In the genomic region with DNA sequence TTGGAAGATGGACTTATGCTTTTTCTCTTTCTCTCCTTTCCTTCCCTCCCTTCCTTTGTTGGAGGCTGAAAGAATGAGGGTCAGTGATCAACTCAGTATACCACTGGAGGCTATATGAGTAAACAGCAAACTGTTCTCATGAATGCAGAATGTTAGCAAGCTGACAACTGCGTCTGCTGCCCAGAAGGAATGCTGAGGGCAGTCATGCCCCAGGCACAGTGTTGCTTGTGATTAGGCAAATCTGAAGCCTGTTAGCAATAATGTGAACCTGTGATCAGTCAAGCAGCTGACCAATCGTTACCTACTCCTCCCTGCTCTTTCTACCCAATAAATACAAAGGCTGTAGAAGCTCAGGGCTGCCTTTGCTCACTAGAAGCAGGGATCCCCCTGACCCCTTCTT, we compare ENCODE assay signal across 8 cellular contexts. TPM values are rescaled to one million over a fixed set of nuclear protein-coding genes. Genes with fewer than 3 reads are reported as not detected.
DNase-seq lines count a peak whose midpoint lies in the region; ATAC-seq and TF ChIP-seq lines count a peak whose summit lies in the region.
"Not testable (repeated sequence)": the region's sequence is repeated elsewhere in the genome, so short reads cannot be mapped to it uniquely, and the experiment has no call there.

No MANE protein-coding gene starts in this region.

- peak overlapping the region; percentile 58 for H3K27ac Mint-ChIP-seq in nephron progenitor cell

- DNase-seq in Caki2 (ENCODE audit: low read depth) (peak; percentile 54), Karpas-422 (peak; percentile 7), astrocyte of the hippocampus (ENCODE audit: low read depth, low spot score) (peak; percentile 61), epithelial cell of proximal tubule (ENCODE audit: low read depth) (peak; percentile 72), heart left ventricle (peak in 2 of 5 donors; percentile 29 to 44), kidney glomerular epithelial cell (lab: John Stamatoyannopoulos, UW) (peak; percentile 48)
- not testable (repeated sequence) for DNase-seq in nephron progenitor cell; smooth muscle cell (lab: John Stamatoyannopoulos, UW; ENCODE audit: unreplicated experiment)

- not testable (repeated sequence) for H3K4me3 ChIP-seq in Karpas-422 (ENCODE audit: low read length); epithelial cell of proximal tubule (ENCODE audit: low read depth, low read length); heart left ventricle; smooth muscle cell

- not testable (repeated sequence) for H3K36me3 ChIP-seq in Karpas-422 (ENCODE audit: insufficient read depth, low read length); heart left ventricle; smooth muscle cell (ENCODE audit: low read depth)

- in situ Hi-C loops in Caki2 (cut with HindIII; ENCODE audit: low pct_unique_long_range_greater_than_20kb, low sequenced_read_pairs): loop anchor here (10.0 kb wide), 1 partner anchor 102 kb away; no protein-coding TSS in a partner anchor

- not testable (repeated sequence) for TF ChIP-seq CTCF in epithelial cell of proximal tubule (conservative IDR thresholded peaks at IDR 0.05; ENCODE audit: low read depth, low read length); heart left ventricle (IDR thresholded peaks at IDR 0.05); nephron progenitor cell (IDR thresholded peaks at IDR 0.05); smooth muscle cell (IDR thresholded peaks at IDR 0.05; ENCODE audit: borderline replicate concordance, insufficient read depth, poor library complexity, severe bottlenecking)

- H3F3A ChIP-seq in smooth muscle cell (ENCODE audit: low read depth): not testable (repeated sequence)

- 46 to 62% (median 56%) methylated on average over 2 of the region's 2 CpGs for WGBS in heart left ventricle, 4 donors
- WGBS in smooth muscle cell (ENCODE audit: low lambda C conversion rate): 56% methylated on average over 2 of the region's 2 CpGs

- H3K79me2 ChIP-seq in Karpas-422 (ENCODE audit: low read length): not testable (repeated sequence)
- H3K79me2 ChIP-seq in smooth muscle cell (ENCODE audit: low read depth): peaks cover 95% of the 10 kb centered on the region

- H3K36me3 Mint-ChIP-seq in nephron progenitor cell (ENCODE audit: low read depth): not testable (repeated sequence)

- not testable (repeated sequence) for H3K27me3 ChIP-seq in Karpas-422 (ENCODE audit: low read length); heart left ventricle; smooth muscle cell (ENCODE audit: low read depth)

- H3K9me3 Mint-ChIP-seq in nephron progenitor cell: not testable (repeated sequence)

- H3K4me2 ChIP-seq in Karpas-422 (ENCODE audit: low read depth, low read length, poor library complexity, severe bottlenecking); smooth muscle cell: not testable (repeated sequence)

- not testable (repeated sequence) for H2AFZ ChIP-seq in Karpas-422 (ENCODE audit: low read length); smooth muscle cell (ENCODE audit: low read depth)

- ATAC-seq in heart left ventricle: not testable (repeated sequence)

- not testable (repeated sequence) for H3K9ac ChIP-seq in Karpas-422 (ENCODE audit: low read length); smooth muscle cell (ENCODE audit: low read depth)

- intact Hi-C loops in heart left ventricle (cut with DNase I): not testable (repeated sequence)

- H3K4me1 ChIP-seq in Karpas-422 (ENCODE audit: low read length): not testable (repeated sequence)
- peaks cover 7 to 71% (median 53%) of the 10 kb centered on the region in 12 donors for H3K4me1 ChIP-seq in heart left ventricle
- peaks cover 18% of the 10 kb centered on the region for H3K4me1 ChIP-seq in smooth muscle cell (ENCODE audit: low read depth)

- H3K9me3 ChIP-seq in Karpas-422 (ENCODE audit: low read length); heart left ventricle; smooth muscle cell (replicated peaks; ENCODE audit: low read depth): not testable (repeated sequence)

- peaks cover 48% of the 10 kb centered on the region for H4K20me1 ChIP-seq in Karpas-422 (ENCODE audit: insufficient read depth, low read depth, low read length)
- H4K20me1 ChIP-seq in smooth muscle cell (ENCODE audit: low read depth): peaks cover 92% of the 10 kb centered on the region

- H3K27me3 Mint-ChIP-seq in nephron progenitor cell (ENCODE audit: low read depth, poor library complexity): not testable (repeated sequence)

- not testable (repeated sequence) for H3K27ac ChIP-seq in Karpas-422 (ENCODE audit: low read length)
- H3K27ac ChIP-seq in heart left ventricle: peak overlapping the region in 10 of 12 donors; percentile 27 to 81 (median 52)
- peak overlapping the region; percentile 60 for H3K27ac ChIP-seq in smooth muscle cell (ENCODE audit: low read depth)

- not testable (repeated sequence) for TF ChIP-seq POLR2A in heart left ventricle (IDR thresholded peaks at IDR 0.05)

- not testable (repeated sequence) for H3K4me3 Mint-ChIP-seq in nephron progenitor cell

- peaks cover 23% of the 10 kb centered on the region for H3K4me1 Mint-ChIP-seq in nephron progenitor cell

- not testable (repeated sequence) for H3K9me2 ChIP-seq in Karpas-422 (replicated peaks; ENCODE audit: insufficient read depth, low read length)

RNA-seq across cellular contexts. Expression of a gene that starts 22.3 kb away (rescaled TPM):
- total RNA-seq in Caki2 (2014; rRNA removed; shearing (Covaris generic); ENCODE audit: low replicate concordance): 156 and 173 TPM in 2 replicates
- 9.7 and 14.1 TPM in 2 replicates for total RNA-seq in Karpas-422 (2014; rRNA removed; shearing (Covaris generic); ENCODE audit: low replicate concordance)
- total RNA-seq in epithelial cell of proximal tubule: 58.3 and 95.4 TPM in 2 replicates
- total RNA-seq in heart left ventricle: 100 to 1,000 TPM in 2 of 9 donors, 10 to 100 TPM in 7; 65.8 to 136 (median 82.3) TPM
- polyA plus RNA-seq in heart left ventricle: 10 to 100 TPM; 21.3 to 38.1 TPM
- total RNA-seq in smooth muscle cell: 147 and 155 TPM in 2 replicates
- polyA plus RNA-seq in smooth muscle cell: 56.9 and 63.1 TPM in 2 replicates
